Comparison of ENCODE assay signal across 1 cellular context in genomic region chr15:56464893-56465520, GRCh38.
TF ChIP-seq lines count a peak whose summit lies in the region.

Gene MNS1, minus strand, starts transcription at chr15:56465137. Its CDS starts 165 bp downstream, at chr15:56464972.

TF ChIP-seq in K562, 482 proteins besides CTCF, POLR2A, EP300 and RAD21 (continued from another document and continues in another):
- TF ChIP-seq RREB1 (CRISPR knock-in tag; IDR thresholded peaks at IDR 0.05) (no peak), SRF (CRISPR knock-in tag; IDR thresholded peaks at IDR 0.05) (0 out of 4 replicates have a peak, but pooled peaks of 1 of the 2 experiments have one; percentile 5), FIP1L1 (IDR thresholded peaks at IDR 0.05; ENCODE audit: low read depth, low read length, poor library complexity, severe bottlenecking) (no peak), SAFB (IDR thresholded peaks at IDR 0.05; ENCODE audit: borderline replicate concordance, low read depth, low read length) (no peak), PHB2 (IDR thresholded peaks at IDR 0.05; ENCODE audit: low read depth) (no peak), STAG1 (CRISPR knock-in tag; IDR thresholded peaks at IDR 0.05; ENCODE audit: borderline replicate concordance) (no peak), SMARCA4 (IDR thresholded peaks at IDR 0.05) (no peak), NR1H2 (CRISPR knock-in tag; IDR thresholded peaks at IDR 0.05) (no peak), BDP1 (IDR thresholded peaks at IDR 0.05; ENCODE audit: insufficient read depth, insufficient read length) (no peak), ZNF133 (CRISPR knock-in tag; IDR thresholded peaks at IDR 0.05) (no peak), FOXP1 (CRISPR knock-in tag; IDR thresholded peaks at IDR 0.05) (no peak), HMG20B (CRISPR knock-in tag; IDR thresholded peaks at IDR 0.05) (no peak), FOSL1 (tag; conservative IDR thresholded peaks at IDR 0.05) (no peak), IRF9 (tag; IDR thresholded peaks at IDR 0.05) (no peak), ZBED1 (IDR thresholded peaks at IDR 0.05) (no peak), RFX7 (CRISPR knock-in tag; IDR thresholded peaks at IDR 0.05) (no peak), KLF16 (IDR thresholded peaks at IDR 0.05) (no peak), ZNF512 (tag; IDR thresholded peaks at IDR 0.05) (no peak), SRSF9 (IDR thresholded peaks at IDR 0.05; ENCODE audit: borderline replicate concordance, low read depth, low read length) (no peak), HNRNPLL (IDR thresholded peaks at IDR 0.05; ENCODE audit: low read depth, low read length, poor library complexity, severe bottlenecking) (peak; percentile 89), CBX5 (IDR thresholded peaks at IDR 0.05; ENCODE audit: borderline replicate concordance, low read depth) (no peak), BCOR (IDR thresholded peaks at IDR 0.05) (no peak), MCM7 (IDR thresholded peaks at IDR 0.05) (no peak), NR2C1 (IDR thresholded peaks at IDR 0.05) (no peak), NR2C1 (tag; IDR thresholded peaks at IDR 0.05) (0 out of 2 replicates have a peak, but pooled peaks have one; percentile 24), CREBBP (IDR thresholded peaks at IDR 0.05; ENCODE audit: low read depth, low read length) (no peak), TCF3 (CRISPR knock-in tag; IDR thresholded peaks at IDR 0.05) (no peak), ARID4B (CRISPR knock-in tag; IDR thresholded peaks at IDR 0.05) (peak; percentile 71), KLF6 (CRISPR knock-in tag; IDR thresholded peaks at IDR 0.05; ENCODE audit: borderline replicate concordance) (no peak), PRPF4 (IDR thresholded peaks at IDR 0.05; ENCODE audit: insufficient read depth, low read depth, low read length, poor library complexity, severe bottlenecking) (no peak), FOXK2 (conservative IDR thresholded peaks at IDR 0.05 in 1 of 2, IDR thresholded peaks at IDR 0.05 in 1 of 2; ENCODE audit: low read depth in 2 of 2) (peak; percentile 34 to 57; a peak in 1 of 4 replicates), TEAD1 (CRISPR knock-in tag; IDR thresholded peaks at IDR 0.05) (no peak), MNT (conservative IDR thresholded peaks at IDR 0.05) (peak; percentile 70 to 86), ZBTB7A (IDR thresholded peaks at IDR 0.05; ENCODE audit: borderline replicate concordance, control insufficient read depth, low read depth, low read length) (no peak), FOXA1 (IDR thresholded peaks at IDR 0.05; ENCODE audit: borderline replicate concordance) (no peak), SMARCA5 (IDR thresholded peaks at IDR 0.05) (no peak), ARNT (IDR thresholded peaks at IDR 0.05) (no peak), RBM17 (IDR thresholded peaks at IDR 0.05; ENCODE audit: borderline replicate concordance, low read depth, low read length) (no peak), REST (CRISPR knock-in tag; IDR thresholded peaks at IDR 0.05; ENCODE audit: low read depth) (no peak), RBM25 (IDR thresholded peaks at IDR 0.05; ENCODE audit: low read depth, low read length, severe bottlenecking) (peak; percentile 67), CREM (IDR thresholded peaks at IDR 0.05; ENCODE audit: low read depth) (peak; percentile 46; the same call in 1 of the 2 replicates), MYC (IDR thresholded peaks at IDR 0.05; ENCODE audit: low read depth, low read length) (peak; percentile 29; the same call in 1 of the 2 replicates), MYC (CRISPR knock-in tag; IDR thresholded peaks at IDR 0.05; ENCODE audit: borderline replicate concordance, low read depth) (no peak), HINFP (tag; conservative IDR thresholded peaks at IDR 0.05; ENCODE audit: low read depth) (no peak), TRIM24 (IDR thresholded peaks at IDR 0.05) (no peak), SUPT5H (IDR thresholded peaks at IDR 0.05) (peak; percentile 47; the same call in 1 of the 2 replicates), HDAC3 (IDR thresholded peaks at IDR 0.05; ENCODE audit: borderline replicate concordance, partially characterized antibody) (no peak), NUFIP1 (IDR thresholded peaks at IDR 0.05; ENCODE audit: partially characterized antibody) (no peak), ZNF77 (CRISPR knock-in tag; IDR thresholded peaks at IDR 0.05) (no peak), SLC30A9 (CRISPR knock-in tag; IDR thresholded peaks at IDR 0.05) (no peak)
